25 cellular contexts compared by ENCODE assay signal in genomic region chr5:136048966-136049365, GRCh38. TPM values are rescaled to one million over a fixed set of nuclear protein-coding genes. Genes with fewer than 3 reads are reported as not detected.
A peak's percentile ranks its signal among the peaks of the same experiment; 100 is the strongest.
DNase-seq lines count a peak whose midpoint lies in the region; ATAC-seq and TF ChIP-seq lines count a peak whose summit lies in the region.
"Had no signal": no experiment of that assay in that cellular context is flagged by ENCODE, and none has a peak within 500 bp of the region (broad histone marks: within the 10 kb centered on the region; RNA-seq: fewer than 3 reads in every experiment).

No MANE protein-coding gene starts in this region.

- no peak overlapping the region for H2BK20ac ChIP-seq in IMR-90 (ENCODE audit: low read depth, low read length)

- no peak for TF ChIP-seq EP300 in SK-N-SH (IDR thresholded peaks at IDR 0.05; ENCODE audit: borderline replicate concordance in 1 of 2, low read depth in 1 of 2, low read length in 1 of 2)

- H3K27ac ChIP-seq in BLaER1 (no peak overlapping the region), IMR-90 (ENCODE audit: insufficient read depth, low read length) (peak overlapping the region; percentile 34), upper lobe of right lung (no peak overlapping the region), SK-N-SH (ENCODE audit: low read depth in 2 of 2, low read length in 1 of 2) (peak overlapping the region in 1 of 2 experiments; percentile 97; a peak in 2 of 4 replicates)
- H3K27ac ChIP-seq: PC-9 had no signal

- POLR2A ChIA-PET in IMR-90 (lab: Charles Lee; ENCODE audit: unreplicated experiment) = no interaction called here
- POLR2A ChIA-PET in SK-N-SH (lab: Yijun Ruan, JAX) = no interaction called here

- H3K36me3 ChIP-seq in BLaER1 (no peaks in the 10 kb centered on the region), IMR-90 (ENCODE audit: control insufficient read depth, insufficient read depth, low read length) (peaks cover 84% of the 10 kb centered on the region), upper lobe of right lung (peaks cover 3% of the 10 kb centered on the region), SK-N-SH (replicated peaks in 1 of 2; ENCODE audit: control insufficient read depth in 1 of 2, insufficient read depth in 2 of 2, low read length in 1 of 2) (peaks cover 37 to 45% of the 10 kb centered on the region in 2 experiments)
- H3K36me3 ChIP-seq: BE2C, HAP-1 had no signal

- in situ Hi-C loops in IMR-90 (cut with MboI; ENCODE audit: low sequenced_read_pairs) = no loop called here

- no peak overlapping the region for H3K23ac ChIP-seq in IMR-90 (ENCODE audit: low read depth, low read length)

- no peak overlapping the region for H3K14ac ChIP-seq in IMR-90 (replicated peaks; ENCODE audit: low read depth, low read length)

- ATAC-seq in IMR-90 (ENCODE audit: low read depth) (no peak), upper lobe of right lung (no peak), GM19397 (IDR thresholded peaks at IDR 0.05; ENCODE audit: unreplicated experiment) (no peak)

- H3K18ac ChIP-seq in IMR-90 (ENCODE audit: low read depth, low read length) = no peak overlapping the region

- H3K9ac ChIP-seq in BLaER1 (no peak overlapping the region), IMR-90 (ENCODE audit: low read depth, low read length) (no peak overlapping the region), SK-N-SH (no peak overlapping the region)

- peaks cover 92% of the 10 kb centered on the region for H3K4me1 Mint-ChIP-seq in dendritic cell treated with granulocyte-macrophage colony-stimulating factor and Interleukin-4, amounts not matched to agents 40 ng/mL and 50 ng/mL, for 4 days (ENCODE audit: low read depth)
- no peaks in the 10 kb centered on the region for H3K4me1 Mint-ChIP-seq in activated T-helper 1 cell treated with anti-CD3 and anti-CD28 coated beads, Interleukin-12 subunit alpha, Interleukin-12 subunit beta, Interleukin-2, Interleukin-4 antibody, amounts not matched to agents 30 ng/mL and 10 ng/mL and 1 ng/mL, durations not matched to agents 14 hours and 24 hours and 36 hours (ENCODE audit: low read depth)
- H3K4me1 Mint-ChIP-seq: CD4-positive, CD25-positive, alpha-beta regulatory T cell had no signal

- H3K36me3 Mint-ChIP-seq in dendritic cell treated with granulocyte-macrophage colony-stimulating factor and Interleukin-4, amounts not matched to agents 40 ng/mL and 50 ng/mL, for 4 days (ENCODE audit: low read depth) = peaks cover 100% of the 10 kb centered on the region
- H3K36me3 Mint-ChIP-seq in activated T-helper 1 cell treated with anti-CD3 and anti-CD28 coated beads, Interleukin-12 subunit alpha, Interleukin-12 subunit beta, Interleukin-2, Interleukin-4 antibody, amounts not matched to agents 30 ng/mL and 10 ng/mL and 1 ng/mL, durations not matched to agents 14 hours and 24 hours and 36 hours (ENCODE audit: low read depth) = no peaks in the 10 kb centered on the region
- H3K36me3 Mint-ChIP-seq: CD4-positive, CD25-positive, alpha-beta regulatory T cell had no signal

- no peak for TF ChIP-seq RAD21 in IMR-90 (IDR thresholded peaks at IDR 0.05; ENCODE audit: low read length)
- TF ChIP-seq RAD21 in SK-N-SH (IDR thresholded peaks at IDR 0.05; ENCODE audit: low read length) = no peak

- 100% methylated on average over 3 of the region's 6 CpGs; no CpG with 5 or more reads in 1 of the 2 experiments for WGBS in IMR-90 (ENCODE audit: extremely low coverage in 2 of 2, insufficient read length in 1 of 2), 2 experiments
- 96% methylated on average over 6 of the region's 6 CpGs for WGBS in SK-N-SH (ENCODE audit: low lambda C conversion rate)

- no peak overlapping the region for H3K4me3 Mint-ChIP-seq in dendritic cell treated with granulocyte-macrophage colony-stimulating factor and Interleukin-4, amounts not matched to agents 40 ng/mL and 50 ng/mL, for 4 days
- no peak overlapping the region for H3K4me3 Mint-ChIP-seq in activated T-helper 1 cell treated with anti-CD3 and anti-CD28 coated beads, Interleukin-12 subunit alpha, Interleukin-12 subunit beta, Interleukin-2, Interleukin-4 antibody, amounts not matched to agents 30 ng/mL and 10 ng/mL and 1 ng/mL, durations not matched to agents 14 hours and 24 hours and 36 hours
- H3K4me3 Mint-ChIP-seq: CD4-positive, CD25-positive, alpha-beta regulatory T cell; HFFc6 had no signal

- no peak overlapping the region for H2BK15ac ChIP-seq in IMR-90 (ENCODE audit: low read depth, low read length)

- CTCF ChIA-PET in IMR-90 (lab: Yijun Ruan, JAX) = no interaction called here
- CTCF ChIA-PET in SK-N-SH (lab: Yijun Ruan, JAX) = interaction anchor here (1.2 kb wide), 1 partner anchor 9 kb away, joined by 3 read pairs; no protein-coding TSS in a partner anchor

- no peak overlapping the region for H3K56ac ChIP-seq in IMR-90 (ENCODE audit: extremely low read depth, insufficient read depth, low read length)

- no peak overlapping the region for H2BK120ac ChIP-seq in IMR-90 (ENCODE audit: low read depth, low read length)

- H4K5ac ChIP-seq in IMR-90 (ENCODE audit: low read depth, low read length) = no peak overlapping the region

- intact Hi-C loops in IMR-90 (cut with micrococcal nuclease) (no loop called here), upper lobe of right lung (cut with DNase I) (no loop called here)
- intact Hi-C loops in dendritic cell treated with granulocyte-macrophage colony-stimulating factor and Interleukin-4, amounts not matched to agents 40 ng/mL and 50 ng/mL, for 4 days (cut with micrococcal nuclease) = no loop called here
- intact Hi-C loops in activated T-helper 1 cell treated with anti-CD3 and anti-CD28 coated beads, Interleukin-12 subunit alpha, Interleukin-12 subunit beta, Interleukin-2, Interleukin-4 antibody, amounts not matched to agents 30 ng/mL and 10 ng/mL and 1 ng/mL, durations not matched to agents 14 hours and 24 hours and 36 hours (cut with micrococcal nuclease) = no loop called here

- H3K27me3 Mint-ChIP-seq in dendritic cell treated with granulocyte-macrophage colony-stimulating factor and Interleukin-4, amounts not matched to agents 40 ng/mL and 50 ng/mL, for 4 days = no peaks in the 10 kb centered on the region
- no peaks in the 10 kb centered on the region for H3K27me3 Mint-ChIP-seq in activated T-helper 1 cell treated with anti-CD3 and anti-CD28 coated beads, Interleukin-12 subunit alpha, Interleukin-12 subunit beta, Interleukin-2, Interleukin-4 antibody, amounts not matched to agents 30 ng/mL and 10 ng/mL and 1 ng/mL, durations not matched to agents 14 hours and 24 hours and 36 hours (ENCODE audit: insufficient read depth)
- H3K27me3 Mint-ChIP-seq: CD4-positive, CD25-positive, alpha-beta regulatory T cell had no signal

- H2AK9ac ChIP-seq in IMR-90 (replicated peaks; ENCODE audit: low read depth, low read length, poor library complexity) = no peak overlapping the region

- no TSS peak for BruUV-seq in IMR-90 (replicated peaks; lab: Mats Ljungman, UMichigan)

- H3K9me3 ChIP-seq in BLaER1 (no peaks in the 10 kb centered on the region), IMR-90 (ENCODE audit: control insufficient read depth, insufficient read depth, low read length) (no peaks in the 10 kb centered on the region), upper lobe of right lung (no peaks in the 10 kb centered on the region), SK-N-SH (no peaks in the 10 kb centered on the region)
- H3K9me3 ChIP-seq: BE2C, HAP-1, MG63 had no signal

- no peaks in the 10 kb centered on the region for H3K9me2 ChIP-seq in SK-N-SH

- TF ChIP-seq CTCF in IMR-90 (conservative IDR thresholded peaks at IDR 0.05; ENCODE audit: low read depth, low read length) (no peak), upper lobe of right lung (IDR thresholded peaks at IDR 0.05) (no peak), SK-N-SH (IDR thresholded peaks at IDR 0.05) (no peak)

- no peaks in the 10 kb centered on the region for H3K9me3 Mint-ChIP-seq in dendritic cell treated with granulocyte-macrophage colony-stimulating factor and Interleukin-4, amounts not matched to agents 40 ng/mL and 50 ng/mL, for 4 days
- H3K9me3 Mint-ChIP-seq in activated T-helper 1 cell treated with anti-CD3 and anti-CD28 coated beads, Interleukin-12 subunit alpha, Interleukin-12 subunit beta, Interleukin-2, Interleukin-4 antibody, amounts not matched to agents 30 ng/mL and 10 ng/mL and 1 ng/mL, durations not matched to agents 14 hours and 24 hours and 36 hours = no peaks in the 10 kb centered on the region
- H3K9me3 Mint-ChIP-seq: CD4-positive, CD25-positive, alpha-beta regulatory T cell; HFFc6 had no signal

- DNase-seq in IMR-90 (no peak), upper lobe of right lung (peak; percentile 25), SK-N-SH (no peak)
- DNase-seq in activated T-helper 1 cell treated with anti-CD3 and anti-CD28 coated beads, Interleukin-12 subunit alpha, Interleukin-12 subunit beta, Interleukin-2, Interleukin-4 antibody, amounts not matched to agents 30 ng/mL and 10 ng/mL and 1 ng/mL, durations not matched to agents 14 hours and 24 hours and 36 hours (ENCODE audit: low spot score) = no peak
- DNase-seq: ACHN; BE2C; CD4-positive, CD25-positive, alpha-beta regulatory T cell; DMS53; GOT3; HFFc6; KBM-7; MG63; NCI-H1105 treated with DMSO at 0.1 percent for 48 hours; NCI-H146; NCI-H1930; NCI-H2107; NCI-H446; NCI-H524 treated with DMSO at 0.1 percent for 48 hours; PC-9; SHP77 treated with DMSO at 0.1 percent for 48 hours had no signal

- H3K4ac ChIP-seq in IMR-90 (ENCODE audit: low read depth, low read length) = no peak overlapping the region

- peak overlapping the region; percentile 45 for H2BK5ac ChIP-seq in IMR-90 (ENCODE audit: low read depth, low read length, poor library complexity, severe bottlenecking)

- H3K79me1 ChIP-seq in IMR-90 (ENCODE audit: low read depth in 1 of 2, low read length in 2 of 2) = peaks cover 18 to 47% of the 10 kb centered on the region in 2 experiments; a peak in 3 of 4 replicates

- H3K4me2 ChIP-seq in BLaER1 = peak overlapping the region; percentile 81
- no peak overlapping the region for H3K4me2 ChIP-seq in IMR-90 (ENCODE audit: low read depth, low read length)
- no peak overlapping the region for H3K4me2 ChIP-seq in SK-N-SH
- H3K4me2 ChIP-seq: PC-9 had no signal

- H2AFZ ChIP-seq in IMR-90 (replicated peaks; ENCODE audit: low read length, poor library complexity) (peak overlapping the region; percentile 51), SK-N-SH (ENCODE audit: low read depth) (no peak overlapping the region)
- H2AFZ ChIP-seq: PC-9 had no signal

- H3K4me1 ChIP-seq in BLaER1 = peaks cover 45% of the 10 kb centered on the region
- peaks cover 21% of the 10 kb centered on the region for H3K4me1 ChIP-seq in IMR-90 (ENCODE audit: control insufficient read depth, insufficient read depth, low read length)
- H3K4me1 ChIP-seq in upper lobe of right lung = peaks cover 11% of the 10 kb centered on the region
- H3K4me1 ChIP-seq in SK-N-SH (ENCODE audit: control insufficient read depth in 1 of 2, insufficient read depth in 2 of 2, low read depth in 1 of 2, low read length in 1 of 2) = peaks cover 0 to 11% of the 10 kb centered on the region in 2 experiments; a peak in 3 of 4 replicates
- H3K4me1 ChIP-seq: BE2C, HAP-1 had no signal

- H3K4me3 ChIP-seq in BLaER1 = no peak overlapping the region
- H3K4me3 ChIP-seq in IMR-90 (ENCODE audit: insufficient read depth, low read depth, low read length) = no peak overlapping the region
- no peak overlapping the region for H3K4me3 ChIP-seq in upper lobe of right lung
- H3K4me3 ChIP-seq in SK-N-SH (ENCODE audit: low read depth in 2 of 2, low read length in 1 of 2) = no peak overlapping the region
- H3K4me3 ChIP-seq: HAP-1, MG63, PC-9 had no signal

- H3F3A ChIP-seq in SK-N-SH (replicated peaks; ENCODE audit: insufficient read depth) = peaks cover 80% of the 10 kb centered on the region

- peak overlapping the region; percentile 81 for H3K27ac Mint-ChIP-seq in dendritic cell treated with granulocyte-macrophage colony-stimulating factor and Interleukin-4, amounts not matched to agents 40 ng/mL and 50 ng/mL, for 4 days
- no peak overlapping the region for H3K27ac Mint-ChIP-seq in activated T-helper 1 cell treated with anti-CD3 and anti-CD28 coated beads, Interleukin-12 subunit alpha, Interleukin-12 subunit beta, Interleukin-2, Interleukin-4 antibody, amounts not matched to agents 30 ng/mL and 10 ng/mL and 1 ng/mL, durations not matched to agents 14 hours and 24 hours and 36 hours
- H3K27ac Mint-ChIP-seq: CD4-positive, CD25-positive, alpha-beta regulatory T cell; HFFc6 had no signal

- H3K27me3 ChIP-seq in BLaER1 = no peaks in the 10 kb centered on the region
- H3K27me3 ChIP-seq in IMR-90 (ENCODE audit: control insufficient read depth, insufficient read depth, low read length) = no peaks in the 10 kb centered on the region
- H3K27me3 ChIP-seq in upper lobe of right lung = no peaks in the 10 kb centered on the region
- H3K27me3 ChIP-seq in SK-N-SH (ENCODE audit: insufficient read depth) = no peaks in the 10 kb centered on the region
- H3K27me3 ChIP-seq: BE2C, MG63 had no signal

- H2AK5ac ChIP-seq in IMR-90 (ENCODE audit: low read depth, low read length) = peak overlapping the region; percentile 49; the same call in 1 of the 2 replicates

- H3K9me1 ChIP-seq in IMR-90 (ENCODE audit: insufficient read depth, low read length) = peaks cover 42% of the 10 kb centered on the region

- no peak overlapping the region for H4K8ac ChIP-seq in IMR-90 (ENCODE audit: low read depth in 2 of 2, low read length in 2 of 2)

- TF ChIP-seq POLR2A in IMR-90 (IDR thresholded peaks at IDR 0.05; ENCODE audit: low read depth, low read length) = no peak

- H4K91ac ChIP-seq in IMR-90 (ENCODE audit: insufficient read depth, low read depth, low read length) = no peak overlapping the region

- H3K79me2 ChIP-seq in SK-N-SH (ENCODE audit: insufficient read depth) = no peaks in the 10 kb centered on the region

- dilution Hi-C loops in IMR-90 (cut with HindIII; ENCODE audit: low sequenced_read_pairs, unreplicated experiment) = no loop called here

- H4K20me1 ChIP-seq in BLaER1 (no peaks in the 10 kb centered on the region), IMR-90 (ENCODE audit: insufficient read depth, low read length) (0 out of 2 replicates have a peak, but pooled peaks cover 10% of the 10 kb centered on the region), SK-N-SH (ENCODE audit: insufficient read depth) (peaks cover 10% of the 10 kb centered on the region; the same call in 1 of the 2 replicates)

RNA-seq across cellular contexts. Expression of gene TGFBI, which starts 20.2 kb away (rescaled TPM):
- total RNA-seq in IMR-90 (2012; rRNA removed) = 483 and 618 TPM in 2 replicates
- polyA plus RNA-seq in IMR-90 (2012; rRNA removed) = 1,362 and 1,551 TPM in 2 replicates
- polyA plus RNA-seq in IMR-90 (2012; cell fraction: cytosol; rRNA removed) = 790 and 1,298 TPM in 2 replicates
- polyA plus RNA-seq in IMR-90 (2012; cell fraction: nucleus; rRNA removed; ENCODE audit: low replicate concordance) = 1,060 and 1,205 TPM in 2 replicates
- total RNA-seq in upper lobe of right lung = 96.7 TPM
- total RNA-seq in activated T-helper 1 cell treated with anti-CD3 and anti-CD28 coated beads, Interleukin-12 subunit alpha, Interleukin-12 subunit beta, Interleukin-2, Interleukin-4 antibody, amounts not matched to agents 30 ng/mL and 10 ng/mL and 1 ng/mL, durations not matched to agents 14 hours and 24 hours and 36 hours = not detected in 2 replicates
- 2,247 and 2,678 TPM in 2 replicates for polyA plus RNA-seq in SK-N-SH (2012; rRNA removed)
- polyA plus RNA-seq in SK-N-SH (2012; cell fraction: cytosol; rRNA removed) = 1,829 and 2,247 TPM in 2 replicates
- 2,574 and 3,187 TPM in 2 replicates for polyA plus RNA-seq in SK-N-SH (2012; cell fraction: nucleus; rRNA removed)
- total RNA-seq: G401 had no signal

Comparison
In these comparisons a context has a peak if more than half of its experiments do, and no peak if none do; other contexts are left out.
1. RNA of gene TGFBI, which starts 20.2 kb away (total RNA-seq): 483 to 618 TPM in IMR-90 and 96.7 TPM in upper lobe of right lung (single experiment); not detected in activated T-helper 1 cell treated with anti-CD3 and anti-CD28 coated beads, Interleukin-12 subunit alpha, Interleukin-12 subunit beta, Interleukin-2, Interleukin-4 antibody, amounts not matched to agents 30 ng/mL and 10 ng/mL and 1 ng/mL, durations not matched to agents 14 hours and 24 hours and 36 hours; every median in the first group is over 10 times any median in the second.